24 cellular contexts compared by ENCODE assay signal in genomic region chr19:49014123-49014869, GRCh38. TPM values are rescaled to one million over a fixed set of nuclear protein-coding genes. Genes with fewer than 3 reads are reported as not detected.
DNase-seq lines count a peak whose midpoint lies in the region; ATAC-seq, FAIRE-seq and TF ChIP-seq lines count a peak whose summit lies in the region.
"Had no signal": no experiment of that assay in that cellular context is flagged by ENCODE, and none has a peak within 500 bp of the region (broad histone marks: within the 10 kb centered on the region; RNA-seq: fewer than 3 reads in every experiment).

No MANE protein-coding gene starts in this region.

- no peak overlapping the region for H3K4me3 Mint-ChIP-seq in astrocyte (ENCODE audit: unreplicated experiment)
- H3K4me3 Mint-ChIP-seq in activated T-helper 1 cell treated with anti-CD3 and anti-CD28 coated beads, Interleukin-12 subunit alpha, Interleukin-12 subunit beta, Interleukin-2, Interleukin-4 antibody, amounts not matched to agents 30 ng/mL and 10 ng/mL and 1 ng/mL, durations not matched to agents 14 hours and 24 hours and 36 hours: no peak overlapping the region
- H3K4me3 Mint-ChIP-seq: GM23338 had no signal

- H2AFZ ChIP-seq in astrocyte (ENCODE audit: low read depth, low read length): no peak overlapping the region
- H2AFZ ChIP-seq in mesenchymal stem cell (ENCODE audit: low read depth, low read length): no peak overlapping the region
- H2AFZ ChIP-seq: GM23338 had no signal

- WGBS in mesenchymal stem cell: 89% methylated on average over 31 of the region's 32 CpGs

- no peak overlapping the region for H3K27ac ChIP-seq in astrocyte (ENCODE audit: low read depth, low read length)
- no peak overlapping the region for H3K27ac ChIP-seq in mesenchymal stem cell (ENCODE audit: low read length, poor library complexity, severe bottlenecking)
- H3K27ac ChIP-seq: BLaER1, KMS-11, SJSA1 had no signal

- no peak overlapping the region for H2BK120ac ChIP-seq in mesenchymal stem cell (ENCODE audit: low read depth, low read length)

- H2BK12ac ChIP-seq in mesenchymal stem cell (ENCODE audit: low read length in 2 of 2): no peak overlapping the region

- TF ChIP-seq CTCF in astrocyte (IDR thresholded peaks at IDR 0.05; ENCODE audit: insufficient read depth, low read depth, low read length): no peak

- H3K4me3 ChIP-seq in astrocyte (ENCODE audit: insufficient read depth, low read depth, low read length): no peak overlapping the region
- H3K4me3 ChIP-seq in mesenchymal stem cell (ENCODE audit: insufficient read depth in 1 of 2, low read depth in 1 of 2, low read length in 2 of 2): no peak overlapping the region
- H3K4me3 ChIP-seq: BLaER1, GM23338, MG63, SJSA1 had no signal

- H3K4ac ChIP-seq in mesenchymal stem cell (ENCODE audit: low read depth in 1 of 2, low read length in 2 of 2): no peak overlapping the region

- H3K4me1 Mint-ChIP-seq in astrocyte (ENCODE audit: low read depth, unreplicated experiment): peaks cover 3% of the 10 kb centered on the region
- peaks cover 8% of the 10 kb centered on the region for H3K4me1 Mint-ChIP-seq in activated T-helper 1 cell treated with anti-CD3 and anti-CD28 coated beads, Interleukin-12 subunit alpha, Interleukin-12 subunit beta, Interleukin-2, Interleukin-4 antibody, amounts not matched to agents 30 ng/mL and 10 ng/mL and 1 ng/mL, durations not matched to agents 14 hours and 24 hours and 36 hours (ENCODE audit: low read depth)

- H3K36me3 ChIP-seq in astrocyte (ENCODE audit: insufficient read depth, low read length) (peaks cover 10% of the 10 kb centered on the region), mesenchymal stem cell (ENCODE audit: control insufficient read depth in 1 of 2, insufficient read depth in 2 of 2, low read depth in 1 of 2, low read length in 2 of 2) (peaks cover 60 to 67% of the 10 kb centered on the region in 2 experiments)

- H3K79me2 ChIP-seq in astrocyte (ENCODE audit: insufficient read depth, low read length): no peaks in the 10 kb centered on the region

- peaks cover 14% of the 10 kb centered on the region for H3K4me1 ChIP-seq in astrocyte (ENCODE audit: insufficient read depth, low read length)
- peaks cover 10% of the 10 kb centered on the region for H3K4me1 ChIP-seq in mesenchymal stem cell (ENCODE audit: control insufficient read depth, insufficient read depth, low read depth, low read length)

- H2AK5ac ChIP-seq in mesenchymal stem cell (ENCODE audit: low read length, severe bottlenecking): no peak overlapping the region

- no peak overlapping the region for H3K4me2 ChIP-seq in astrocyte (ENCODE audit: low read length)
- no peak overlapping the region for H3K4me2 ChIP-seq in mesenchymal stem cell (ENCODE audit: low read length, poor library complexity, severe bottlenecking)
- H3K4me2 ChIP-seq: BLaER1, GM23338, KMS-11 had no signal

- peaks cover 22% of the 10 kb centered on the region for H3K36me3 Mint-ChIP-seq in astrocyte (ENCODE audit: low read depth, unreplicated experiment)
- H3K36me3 Mint-ChIP-seq in activated T-helper 1 cell treated with anti-CD3 and anti-CD28 coated beads, Interleukin-12 subunit alpha, Interleukin-12 subunit beta, Interleukin-2, Interleukin-4 antibody, amounts not matched to agents 30 ng/mL and 10 ng/mL and 1 ng/mL, durations not matched to agents 14 hours and 24 hours and 36 hours (ENCODE audit: low read depth): peaks cover 25% of the 10 kb centered on the region

- ATAC-seq in GM19324 (IDR thresholded peaks at IDR 0.05; ENCODE audit: low FRiP score, unreplicated experiment): no peak
- ATAC-seq: GM23338 had no signal

- no peak overlapping the region for H2BK5ac ChIP-seq in mesenchymal stem cell (ENCODE audit: low read depth, low read length, poor library complexity, severe bottlenecking)

- H3K14ac ChIP-seq in mesenchymal stem cell (ENCODE audit: low read length in 2 of 2): no peak overlapping the region

- H3K9me3 ChIP-seq in astrocyte (ENCODE audit: insufficient read depth, low read depth, low read length): no peaks in the 10 kb centered on the region
- H3K9me3 ChIP-seq in mesenchymal stem cell (ENCODE audit: control insufficient read depth, low read length): no peaks in the 10 kb centered on the region
- H3K9me3 ChIP-seq: BLaER1, MG63, SJSA1 had no signal

- intact Hi-C loops in activated T-helper 1 cell treated with anti-CD3 and anti-CD28 coated beads, Interleukin-12 subunit alpha, Interleukin-12 subunit beta, Interleukin-2, Interleukin-4 antibody, amounts not matched to agents 30 ng/mL and 10 ng/mL and 1 ng/mL, durations not matched to agents 14 hours and 24 hours and 36 hours (cut with micrococcal nuclease): no loop called here

- H3K27me3 ChIP-seq in astrocyte (ENCODE audit: insufficient read depth, low read length) (no peaks in the 10 kb centered on the region), mesenchymal stem cell (ENCODE audit: control insufficient read depth in 1 of 2, insufficient read depth in 1 of 2, low read length in 2 of 2) (peaks cover 5 to 8% of the 10 kb centered on the region in 2 experiments)
- H3K27me3 ChIP-seq: SJSA1 had no signal

- H3K27me3 Mint-ChIP-seq in astrocyte (ENCODE audit: low read depth, unreplicated experiment): peaks cover 2% of the 10 kb centered on the region
- H3K27me3 Mint-ChIP-seq in activated T-helper 1 cell treated with anti-CD3 and anti-CD28 coated beads, Interleukin-12 subunit alpha, Interleukin-12 subunit beta, Interleukin-2, Interleukin-4 antibody, amounts not matched to agents 30 ng/mL and 10 ng/mL and 1 ng/mL, durations not matched to agents 14 hours and 24 hours and 36 hours (ENCODE audit: insufficient read depth): peaks cover 5% of the 10 kb centered on the region

- no peaks in the 10 kb centered on the region for H3K79me1 ChIP-seq in mesenchymal stem cell (replicated peaks; ENCODE audit: low read length, poor library complexity, severe bottlenecking)

- DNase-seq in NCI-H82 (lab: John Stamatoyannopoulos, UW) (peak; percentile 28), NCI-H82 treated with DMSO at 0.1 percent for 48 hours (lab: John Stamatoyannopoulos, UW; ENCODE audit: unreplicated experiment) (no peak), RKO (ENCODE audit: low spot score) (peak; percentile 69), astrocyte (ENCODE audit: low read depth) (no peak), mesenchymal stem cell (peak; percentile 44), NCI-H1694 treated with DMSO at 0.1 percent for 48 hours (lab: John Stamatoyannopoulos, UW) (no peak)
- no peak for DNase-seq in activated T-helper 1 cell treated with anti-CD3 and anti-CD28 coated beads, Interleukin-12 subunit alpha, Interleukin-12 subunit beta, Interleukin-2, Interleukin-4 antibody, amounts not matched to agents 30 ng/mL and 10 ng/mL and 1 ng/mL, durations not matched to agents 14 hours and 24 hours and 36 hours (ENCODE audit: low spot score)
- DNase-seq: 8988T, DMS153, MG63, NCI-H1092 treated with DMSO at 0.1 percent for 48 hours, NCI-H187 treated with DMSO at 0.1 percent for 48 hours, NCI-H2171, NCI-H446 treated with DMSO at 0.1 percent for 48 hours, NCI-H748 treated with DMSO at 0.1 percent for 48 hours had no signal

- no peaks in the 10 kb centered on the region for H3K9me3 Mint-ChIP-seq in astrocyte (ENCODE audit: unreplicated experiment)
- no peaks in the 10 kb centered on the region for H3K9me3 Mint-ChIP-seq in activated T-helper 1 cell treated with anti-CD3 and anti-CD28 coated beads, Interleukin-12 subunit alpha, Interleukin-12 subunit beta, Interleukin-2, Interleukin-4 antibody, amounts not matched to agents 30 ng/mL and 10 ng/mL and 1 ng/mL, durations not matched to agents 14 hours and 24 hours and 36 hours

- FAIRE-seq in astrocyte (lab: Jason Lieb, UNC): no peak
- FAIRE-seq: G401.6, GM12892, GM19239, RCC 7860 had no signal

- no peak overlapping the region for H4K8ac ChIP-seq in mesenchymal stem cell (ENCODE audit: low read length)

- no peak overlapping the region for H3K23ac ChIP-seq in mesenchymal stem cell (ENCODE audit: low read length in 2 of 2)

- no peak overlapping the region for H4K91ac ChIP-seq in mesenchymal stem cell (ENCODE audit: low read length)

- H3K9ac ChIP-seq in astrocyte (ENCODE audit: low read length): no peak overlapping the region
- no peak overlapping the region for H3K9ac ChIP-seq in mesenchymal stem cell (ENCODE audit: low read length)
- H3K9ac ChIP-seq: BLaER1, KMS-11 had no signal

- H3K18ac ChIP-seq in mesenchymal stem cell (ENCODE audit: low read depth in 1 of 2, low read length in 2 of 2): no peak overlapping the region

- H2BK15ac ChIP-seq in mesenchymal stem cell (ENCODE audit: low read depth, poor library complexity, severe bottlenecking): no peak overlapping the region

- H3K27ac Mint-ChIP-seq in astrocyte (ENCODE audit: unreplicated experiment): peak overlapping the region; percentile 66
- no peak overlapping the region for H3K27ac Mint-ChIP-seq in activated T-helper 1 cell treated with anti-CD3 and anti-CD28 coated beads, Interleukin-12 subunit alpha, Interleukin-12 subunit beta, Interleukin-2, Interleukin-4 antibody, amounts not matched to agents 30 ng/mL and 10 ng/mL and 1 ng/mL, durations not matched to agents 14 hours and 24 hours and 36 hours
- H3K27ac Mint-ChIP-seq: GM23338 had no signal

- H4K20me1 ChIP-seq in astrocyte (ENCODE audit: insufficient read depth, low read length): peaks cover 4% of the 10 kb centered on the region

RNA-seq across cellular contexts. Expression of gene LHB, which starts 2.6 kb away (rescaled TPM):
- total RNA-seq in astrocyte: 0.48 TPM in 1 of 2 replicates, not detected in the other
- not detected for polyA plus RNA-seq in mesenchymal stem cell (2013, experiment 1 of 2)
- 0.11 TPM for polyA plus RNA-seq in mesenchymal stem cell (2013, experiment 2 of 2)
- not detected in 2 replicates for total RNA-seq in activated T-helper 1 cell treated with anti-CD3 and anti-CD28 coated beads, Interleukin-12 subunit alpha, Interleukin-12 subunit beta, Interleukin-2, Interleukin-4 antibody, amounts not matched to agents 30 ng/mL and 10 ng/mL and 1 ng/mL, durations not matched to agents 14 hours and 24 hours and 36 hours
- total RNA-seq: GM23338 had no signal

RNA-seq across cellular contexts. Expression of gene CGB3, which starts 9.8 kb away (rescaled TPM):
- total RNA-seq in astrocyte: 3.6 and 4.5 TPM in 2 replicates
- polyA plus RNA-seq in mesenchymal stem cell (2013, experiment 1 of 2): not detected
- polyA plus RNA-seq in mesenchymal stem cell (2013, experiment 2 of 2): not detected
- total RNA-seq in activated T-helper 1 cell treated with anti-CD3 and anti-CD28 coated beads, Interleukin-12 subunit alpha, Interleukin-12 subunit beta, Interleukin-2, Interleukin-4 antibody, amounts not matched to agents 30 ng/mL and 10 ng/mL and 1 ng/mL, durations not matched to agents 14 hours and 24 hours and 36 hours: not detected in 2 replicates
- total RNA-seq: GM23338, SJSA1 had no signal
- polyA plus RNA-seq: GM23338 had no signal

RNA-seq across cellular contexts. Expression of gene CGB2, which starts 17.4 kb away (rescaled TPM):
- total RNA-seq in astrocyte: 0.52 and 2.9 TPM in 2 replicates
- not detected for polyA plus RNA-seq in mesenchymal stem cell (2013, experiment 1 of 2)
- not detected for polyA plus RNA-seq in mesenchymal stem cell (2013, experiment 2 of 2)
- total RNA-seq in activated T-helper 1 cell treated with anti-CD3 and anti-CD28 coated beads, Interleukin-12 subunit alpha, Interleukin-12 subunit beta, Interleukin-2, Interleukin-4 antibody, amounts not matched to agents 30 ng/mL and 10 ng/mL and 1 ng/mL, durations not matched to agents 14 hours and 24 hours and 36 hours: not detected in 2 replicates
- total RNA-seq: GM23338, SJSA1 had no signal

RNA-seq across cellular contexts. Expression of gene RUVBL2, which starts 20.6 kb away (rescaled TPM):
- total RNA-seq in astrocyte: 105 and 106 TPM in 2 replicates
- 46.3 TPM for polyA plus RNA-seq in mesenchymal stem cell (2013, experiment 1 of 2)
- 43.5 TPM for polyA plus RNA-seq in mesenchymal stem cell (2013, experiment 2 of 2)
- total RNA-seq in activated T-helper 1 cell treated with anti-CD3 and anti-CD28 coated beads, Interleukin-12 subunit alpha, Interleukin-12 subunit beta, Interleukin-2, Interleukin-4 antibody, amounts not matched to agents 30 ng/mL and 10 ng/mL and 1 ng/mL, durations not matched to agents 14 hours and 24 hours and 36 hours: 172 and 175 TPM in 2 replicates

RNA-seq across cellular contexts. Expression of gene GYS1, which starts 21.2 kb away (rescaled TPM):
- 86.0 and 86.8 TPM in 2 replicates for total RNA-seq in astrocyte
- polyA plus RNA-seq in mesenchymal stem cell (2013, experiment 1 of 2): 26.9 TPM
- polyA plus RNA-seq in mesenchymal stem cell (2013, experiment 2 of 2): 27.1 TPM
- 71.2 and 77.1 TPM in 2 replicates for total RNA-seq in activated T-helper 1 cell treated with anti-CD3 and anti-CD28 coated beads, Interleukin-12 subunit alpha, Interleukin-12 subunit beta, Interleukin-2, Interleukin-4 antibody, amounts not matched to agents 30 ng/mL and 10 ng/mL and 1 ng/mL, durations not matched to agents 14 hours and 24 hours and 36 hours

Comparison
In these comparisons a context has a peak if more than half of its experiments do, and no peak if none do; other contexts are left out.
1. DNase-seq: peak in NCI-H82 (single experiment), RKO (single experiment) and mesenchymal stem cell (single experiment); none in NCI-H82 treated with DMSO at 0.1 percent for 48 hours (single experiment), astrocyte (single experiment), activated T-helper 1 cell treated with anti-CD3 and anti-CD28 coated beads, Interleukin-12 subunit alpha, Interleukin-12 subunit beta, Interleukin-2, Interleukin-4 antibody, amounts not matched to agents 30 ng/mL and 10 ng/mL and 1 ng/mL, durations not matched to agents 14 hours and 24 hours and 36 hours (single experiment) and NCI-H1694 treated with DMSO at 0.1 percent for 48 hours (single experiment).